Comparison of ENCODE assay signal across 1 cellular context in the genomic region with DNA sequence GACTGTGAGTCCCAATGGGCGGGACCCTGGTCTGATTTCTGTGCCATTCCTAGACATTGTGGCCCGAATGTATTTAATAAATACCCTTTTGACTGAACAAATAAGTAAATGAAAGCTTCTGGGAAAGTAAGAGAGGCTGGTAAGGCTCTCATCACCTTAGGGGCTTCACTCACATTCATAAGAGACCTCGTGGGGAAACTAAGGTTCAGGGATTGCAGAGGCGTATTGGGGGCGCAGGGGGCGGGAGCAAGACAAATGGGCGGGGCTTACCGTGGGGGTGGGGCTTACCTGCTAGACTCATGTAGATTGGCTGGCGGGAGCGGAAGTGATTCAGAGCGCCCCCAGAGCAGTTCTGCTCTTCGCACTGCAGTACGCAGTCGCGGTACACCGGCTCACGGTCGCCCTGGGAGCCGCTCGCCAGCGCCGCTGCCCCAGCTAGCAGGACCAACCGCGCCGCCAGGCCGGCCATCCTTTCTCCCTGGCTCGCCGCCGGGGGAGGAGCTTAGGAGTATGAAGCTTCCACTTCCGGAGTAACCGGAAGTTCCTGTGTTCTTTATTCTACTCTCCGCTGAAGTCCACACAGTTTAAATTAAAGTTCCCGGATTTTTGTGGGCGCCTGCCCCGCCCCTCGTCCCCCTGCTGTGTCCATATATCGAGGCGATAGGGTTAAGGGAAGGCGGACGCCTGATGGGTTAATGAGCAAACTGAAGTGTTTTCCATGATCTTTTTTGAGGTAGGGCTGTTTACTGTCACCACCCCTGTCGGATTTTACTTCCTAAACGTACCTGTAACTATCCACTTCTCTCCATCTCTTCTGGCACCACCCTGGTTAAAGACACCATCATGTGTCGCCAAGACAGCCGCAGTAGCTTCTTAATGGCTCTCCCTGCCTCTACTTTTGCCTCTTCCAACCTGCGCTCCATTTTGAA.
A peak's percentile ranks its signal among the peaks of the same experiment; 100 is the strongest.
TF ChIP-seq lines count a peak whose summit lies in the region.

A gene with protein sequence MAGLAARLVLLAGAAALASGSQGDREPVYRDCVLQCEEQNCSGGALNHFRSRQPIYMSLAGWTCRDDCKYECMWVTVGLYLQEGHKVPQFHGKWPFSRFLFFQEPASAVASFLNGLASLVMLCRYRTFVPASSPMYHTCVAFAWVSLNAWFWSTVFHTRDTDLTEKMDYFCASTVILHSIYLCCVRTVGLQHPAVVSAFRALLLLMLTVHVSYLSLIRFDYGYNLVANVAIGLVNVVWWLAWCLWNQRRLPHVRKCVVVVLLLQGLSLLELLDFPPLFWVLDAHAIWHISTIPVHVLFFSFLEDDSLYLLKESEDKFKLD (minus strand): TSS at position 512 of the 929 bp plus-strand sequence. CDS start 43 bp downstream, at position 469.

TF ChIP-seq in HepG2, 621 proteins besides CTCF, POLR2A, EP300 and RAD21 (continued from another document and continues in another):
- TF ChIP-seq, protein P1, sequence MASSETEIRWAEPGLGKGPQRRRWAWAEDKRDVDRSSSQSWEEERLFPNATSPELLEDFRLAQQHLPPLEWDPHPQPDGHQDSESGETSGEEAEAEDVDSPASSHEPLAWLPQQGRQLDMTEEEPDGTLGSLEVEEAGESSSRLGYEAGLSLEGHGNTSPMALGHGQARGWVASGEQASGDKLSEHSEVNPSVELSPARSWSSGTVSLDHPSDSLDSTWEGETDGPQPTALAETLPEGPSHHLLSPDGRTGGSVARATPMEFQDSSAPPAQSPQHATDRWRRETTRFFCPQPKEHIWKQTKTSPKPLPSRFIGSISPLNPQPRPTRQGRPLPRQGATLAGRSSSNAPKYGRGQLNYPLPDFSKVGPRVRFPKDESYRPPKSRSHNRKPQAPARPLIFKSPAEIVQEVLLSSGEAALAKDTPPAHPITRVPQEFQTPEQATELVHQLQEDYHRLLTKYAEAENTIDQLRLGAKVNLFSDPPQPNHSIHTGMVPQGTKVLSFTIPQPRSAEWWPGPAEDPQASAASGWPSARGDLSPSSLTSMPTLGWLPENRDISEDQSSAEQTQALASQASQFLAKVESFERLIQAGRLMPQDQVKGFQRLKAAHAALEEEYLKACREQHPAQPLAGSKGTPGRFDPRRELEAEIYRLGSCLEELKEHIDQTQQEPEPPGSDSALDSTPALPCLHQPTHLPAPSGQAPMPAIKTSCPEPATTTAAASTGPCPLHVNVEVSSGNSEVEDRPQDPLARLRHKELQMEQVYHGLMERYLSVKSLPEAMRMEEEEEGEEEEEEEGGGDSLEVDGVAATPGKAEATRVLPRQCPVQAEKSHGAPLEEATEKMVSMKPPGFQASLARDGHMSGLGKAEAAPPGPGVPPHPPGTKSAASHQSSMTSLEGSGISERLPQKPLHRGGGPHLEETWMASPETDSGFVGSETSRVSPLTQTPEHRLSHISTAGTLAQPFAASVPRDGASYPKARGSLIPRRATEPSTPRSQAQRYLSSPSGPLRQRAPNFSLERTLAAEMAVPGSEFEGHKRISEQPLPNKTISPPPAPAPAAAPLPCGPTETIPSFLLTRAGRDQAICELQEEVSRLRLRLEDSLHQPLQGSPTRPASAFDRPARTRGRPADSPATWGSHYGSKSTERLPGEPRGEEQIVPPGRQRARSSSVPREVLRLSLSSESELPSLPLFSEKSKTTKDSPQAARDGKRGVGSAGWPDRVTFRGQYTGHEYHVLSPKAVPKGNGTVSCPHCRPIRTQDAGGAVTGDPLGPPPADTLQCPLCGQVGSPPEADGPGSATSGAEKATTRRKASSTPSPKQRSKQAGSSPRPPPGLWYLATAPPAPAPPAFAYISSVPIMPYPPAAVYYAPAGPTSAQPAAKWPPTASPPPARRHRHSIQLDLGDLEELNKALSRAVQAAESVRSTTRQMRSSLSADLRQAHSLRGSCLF (CRISPR knock-in tag; IDR thresholded peaks at IDR 0.05; ENCODE audit: borderline replicate concordance) = no peak
- TF ChIP-seq NAIF1 (CRISPR knock-in tag; IDR thresholded peaks at IDR 0.05; ENCODE audit: borderline replicate concordance) = peak; percentile 56; the same call in 1 of the 2 replicates
- TF ChIP-seq FOXM1 (CRISPR knock-in tag; IDR thresholded peaks at IDR 0.05) = no peak
- TF ChIP-seq CEBPB (IDR thresholded peaks at IDR 0.05; ENCODE audit: borderline replicate concordance, low read depth, low read length) = no peak
- no peak for TF ChIP-seq ZFP62 (CRISPR knock-in tag; IDR thresholded peaks at IDR 0.05)
- TF ChIP-seq TBL1XR1 (IDR thresholded peaks at IDR 0.05; ENCODE audit: borderline replicate concordance, low read length, partially characterized antibody) = no peak
- TF ChIP-seq MEF2D (CRISPR knock-in tag; IDR thresholded peaks at IDR 0.05) = no peak; the same call in 1 of the 2 replicates
- TF ChIP-seq GATA4 (IDR thresholded peaks at IDR 0.05; ENCODE audit: borderline replicate concordance, low read depth) = no peak; the same call in 1 of the 2 replicates
- no peak for TF ChIP-seq ZBTB8A (CRISPR knock-in tag; IDR thresholded peaks at IDR 0.05; ENCODE audit: borderline replicate concordance, low read depth)
- no peak for TF ChIP-seq ZNF292 (CRISPR knock-in tag; IDR thresholded peaks at IDR 0.05; ENCODE audit: borderline replicate concordance, low read depth)
- TF ChIP-seq, protein P2, sequence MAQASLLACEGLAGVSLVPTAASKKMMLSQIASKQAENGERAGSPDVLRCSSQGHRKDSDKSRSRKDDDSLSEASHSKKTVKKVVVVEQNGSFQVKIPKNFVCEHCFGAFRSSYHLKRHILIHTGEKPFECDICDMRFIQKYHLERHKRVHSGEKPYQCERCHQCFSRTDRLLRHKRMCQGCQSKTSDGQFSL (CRISPR knock-in tag; IDR thresholded peaks at IDR 0.05) = 0 out of 2 replicates have a peak, but pooled peaks have one; percentile 42
- TF ChIP-seq GATAD1 (CRISPR knock-in tag; IDR thresholded peaks at IDR 0.05) = peak; percentile 91
- TF ChIP-seq KMT2B (CRISPR knock-in tag; IDR thresholded peaks at IDR 0.05) = peak; percentile 57; the same call in 1 of the 2 replicates
- TF ChIP-seq ZNF296 (CRISPR knock-in tag; conservative IDR thresholded peaks at IDR 0.05) = no peak; the same call in 1 of the 2 replicates
- no peak for TF ChIP-seq ZNF367 (CRISPR knock-in tag; IDR thresholded peaks at IDR 0.05; ENCODE audit: borderline replicate concordance)
- TF ChIP-seq NCOA1 (CRISPR knock-in tag; IDR thresholded peaks at IDR 0.05) = no peak
- TF ChIP-seq SALL2 (CRISPR knock-in tag; IDR thresholded peaks at IDR 0.05) = no peak
- TF ChIP-seq, protein P3, sequence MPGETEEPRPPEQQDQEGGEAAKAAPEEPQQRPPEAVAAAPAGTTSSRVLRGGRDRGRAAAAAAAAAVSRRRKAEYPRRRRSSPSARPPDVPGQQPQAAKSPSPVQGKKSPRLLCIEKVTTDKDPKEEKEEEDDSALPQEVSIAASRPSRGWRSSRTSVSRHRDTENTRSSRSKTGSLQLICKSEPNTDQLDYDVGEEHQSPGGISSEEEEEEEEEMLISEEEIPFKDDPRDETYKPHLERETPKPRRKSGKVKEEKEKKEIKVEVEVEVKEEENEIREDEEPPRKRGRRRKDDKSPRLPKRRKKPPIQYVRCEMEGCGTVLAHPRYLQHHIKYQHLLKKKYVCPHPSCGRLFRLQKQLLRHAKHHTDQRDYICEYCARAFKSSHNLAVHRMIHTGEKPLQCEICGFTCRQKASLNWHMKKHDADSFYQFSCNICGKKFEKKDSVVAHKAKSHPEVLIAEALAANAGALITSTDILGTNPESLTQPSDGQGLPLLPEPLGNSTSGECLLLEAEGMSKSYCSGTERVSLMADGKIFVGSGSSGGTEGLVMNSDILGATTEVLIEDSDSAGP (CRISPR knock-in tag; IDR thresholded peaks at IDR 0.05; ENCODE audit: borderline replicate concordance) = peak; percentile 77; the same call in 1 of the 2 replicates
- TF ChIP-seq, protein P4, sequence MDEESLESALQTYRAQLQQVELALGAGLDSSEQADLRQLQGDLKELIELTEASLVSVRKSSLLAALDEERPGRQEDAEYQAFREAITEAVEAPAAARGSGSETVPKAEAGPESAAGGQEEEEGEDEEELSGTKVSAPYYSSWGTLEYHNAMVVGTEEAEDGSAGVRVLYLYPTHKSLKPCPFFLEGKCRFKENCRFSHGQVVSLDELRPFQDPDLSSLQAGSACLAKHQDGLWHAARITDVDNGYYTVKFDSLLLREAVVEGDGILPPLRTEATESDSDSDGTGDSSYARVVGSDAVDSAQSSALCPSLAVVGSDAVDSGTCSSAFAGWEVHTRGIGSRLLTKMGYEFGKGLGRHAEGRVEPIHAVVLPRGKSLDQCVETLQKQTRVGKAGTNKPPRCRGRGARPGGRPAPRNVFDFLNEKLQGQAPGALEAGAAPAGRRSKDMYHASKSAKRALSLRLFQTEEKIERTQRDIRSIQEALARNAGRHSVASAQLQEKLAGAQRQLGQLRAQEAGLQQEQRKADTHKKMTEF (CRISPR knock-in tag; IDR thresholded peaks at IDR 0.05) = peak; percentile 66; the same call in 1 of the 2 replicates
- no peak for TF ChIP-seq RFX3 (CRISPR knock-in tag; IDR thresholded peaks at IDR 0.05)
- TF ChIP-seq POGZ (CRISPR knock-in tag; IDR thresholded peaks at IDR 0.05) = no peak
- TF ChIP-seq, protein P5, sequence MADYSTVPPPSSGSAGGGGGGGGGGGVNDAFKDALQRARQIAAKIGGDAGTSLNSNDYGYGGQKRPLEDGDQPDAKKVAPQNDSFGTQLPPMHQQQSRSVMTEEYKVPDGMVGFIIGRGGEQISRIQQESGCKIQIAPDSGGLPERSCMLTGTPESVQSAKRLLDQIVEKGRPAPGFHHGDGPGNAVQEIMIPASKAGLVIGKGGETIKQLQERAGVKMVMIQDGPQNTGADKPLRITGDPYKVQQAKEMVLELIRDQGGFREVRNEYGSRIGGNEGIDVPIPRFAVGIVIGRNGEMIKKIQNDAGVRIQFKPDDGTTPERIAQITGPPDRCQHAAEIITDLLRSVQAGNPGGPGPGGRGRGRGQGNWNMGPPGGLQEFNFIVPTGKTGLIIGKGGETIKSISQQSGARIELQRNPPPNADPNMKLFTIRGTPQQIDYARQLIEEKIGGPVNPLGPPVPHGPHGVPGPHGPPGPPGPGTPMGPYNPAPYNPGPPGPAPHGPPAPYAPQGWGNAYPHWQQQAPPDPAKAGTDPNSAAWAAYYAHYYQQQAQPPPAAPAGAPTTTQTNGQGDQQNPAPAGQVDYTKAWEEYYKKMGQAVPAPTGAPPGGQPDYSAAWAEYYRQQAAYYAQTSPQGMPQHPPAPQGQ (CRISPR knock-in tag; IDR thresholded peaks at IDR 0.05; ENCODE audit: borderline replicate concordance) = no peak
- TF ChIP-seq HNF4G (IDR thresholded peaks at IDR 0.05; ENCODE audit: borderline replicate concordance, low read depth, low read length) = no peak
- TF ChIP-seq HNF4G (CRISPR knock-in tag; IDR thresholded peaks at IDR 0.05; ENCODE audit: borderline replicate concordance, low read depth) = no peak; the same call in none of the 2 replicates
- TF ChIP-seq PHF8 (CRISPR knock-in tag; IDR thresholded peaks at IDR 0.05) = peak; percentile 71
- TF ChIP-seq, protein P6, sequence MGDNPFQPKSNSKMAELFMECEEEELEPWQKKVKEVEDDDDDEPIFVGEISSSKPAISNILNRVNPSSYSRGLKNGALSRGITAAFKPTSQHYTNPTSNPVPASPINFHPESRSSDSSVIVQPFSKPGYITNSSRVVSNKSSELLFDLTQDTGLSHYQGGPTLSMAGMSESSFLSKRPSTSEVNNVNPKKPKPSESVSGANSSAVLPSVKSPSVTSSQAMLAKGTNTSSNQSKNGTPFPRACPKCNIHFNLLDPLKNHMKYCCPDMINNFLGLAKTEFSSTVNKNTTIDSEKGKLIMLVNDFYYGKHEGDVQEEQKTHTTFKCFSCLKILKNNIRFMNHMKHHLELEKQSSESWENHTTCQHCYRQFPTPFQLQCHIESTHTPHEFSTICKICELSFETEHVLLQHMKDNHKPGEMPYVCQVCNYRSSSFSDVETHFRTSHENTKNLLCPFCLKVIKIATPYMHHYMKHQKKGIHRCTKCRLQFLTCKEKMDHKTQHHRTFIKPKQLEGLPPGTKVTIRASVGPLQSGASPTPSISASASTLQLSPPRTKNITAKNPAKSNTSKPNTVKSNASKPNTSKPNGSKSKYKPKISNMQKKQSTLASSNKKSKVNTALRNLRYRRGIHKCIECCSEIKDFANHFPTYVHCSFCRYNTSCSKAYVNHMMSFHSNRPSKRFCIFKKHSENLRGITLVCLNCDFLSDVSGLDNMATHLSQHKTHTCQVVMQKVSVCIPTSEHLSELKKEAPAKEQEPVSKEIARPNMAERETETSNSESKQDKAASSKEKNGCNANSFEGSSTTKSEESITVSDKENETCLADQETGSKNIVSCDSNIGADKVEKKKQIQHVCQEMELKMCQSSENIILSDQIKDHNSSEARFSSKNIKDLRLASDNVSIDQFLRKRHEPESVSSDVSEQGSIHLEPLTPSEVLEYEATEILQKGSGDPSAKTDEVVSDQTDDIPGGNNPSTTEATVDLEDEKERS (CRISPR knock-in tag; IDR thresholded peaks at IDR 0.05) = peak; percentile 36; the same call in 1 of the 2 replicates
- no peak for TF ChIP-seq TBP (CRISPR knock-in tag; IDR thresholded peaks at IDR 0.05)
- TF ChIP-seq RARA (CRISPR knock-in tag; IDR thresholded peaks at IDR 0.05) = no peak; the same call in 1 of the 2 replicates
- TF ChIP-seq ZNF329 (CRISPR knock-in tag; IDR thresholded peaks at IDR 0.05; ENCODE audit: low read depth) = no peak
- TF ChIP-seq NR2F2 (IDR thresholded peaks at IDR 0.05; ENCODE audit: borderline replicate concordance, low read depth) = 0 out of 2 replicates have a peak, but pooled peaks have one; percentile 4
- TF ChIP-seq ZNF382 (CRISPR knock-in tag; IDR thresholded peaks at IDR 0.05; ENCODE audit: borderline replicate concordance) = no peak
- TF ChIP-seq, protein P7, sequence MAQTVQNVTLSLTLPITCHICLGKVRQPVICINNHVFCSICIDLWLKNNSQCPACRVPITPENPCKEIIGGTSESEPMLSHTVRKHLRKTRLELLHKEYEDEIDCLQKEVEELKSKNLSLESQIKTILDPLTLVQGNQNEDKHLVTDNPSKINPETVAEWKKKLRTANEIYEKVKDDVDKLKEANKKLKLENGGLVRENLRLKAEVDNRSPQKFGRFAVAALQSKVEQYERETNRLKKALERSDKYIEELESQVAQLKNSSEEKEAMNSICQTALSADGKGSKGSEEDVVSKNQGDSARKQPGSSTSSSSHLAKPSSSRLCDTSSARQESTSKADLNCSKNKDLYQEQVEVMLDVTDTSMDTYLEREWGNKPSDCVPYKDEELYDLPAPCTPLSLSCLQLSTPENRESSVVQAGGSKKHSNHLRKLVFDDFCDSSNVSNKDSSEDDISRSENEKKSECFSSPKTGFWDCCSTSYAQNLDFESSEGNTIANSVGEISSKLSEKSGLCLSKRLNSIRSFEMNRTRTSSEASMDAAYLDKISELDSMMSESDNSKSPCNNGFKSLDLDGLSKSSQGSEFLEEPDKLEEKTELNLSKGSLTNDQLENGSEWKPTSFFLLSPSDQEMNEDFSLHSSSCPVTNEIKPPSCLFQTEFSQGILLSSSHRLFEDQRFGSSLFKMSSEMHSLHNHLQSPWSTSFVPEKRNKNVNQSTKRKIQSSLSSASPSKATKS (CRISPR knock-in tag; IDR thresholded peaks at IDR 0.05) = no peak; the same call in 1 of the 2 replicates
- no peak for TF ChIP-seq REL (CRISPR knock-in tag; conservative IDR thresholded peaks at IDR 0.05)
